Comparison of ENCODE assay signal across 8 cellular contexts in genomic region chr2:26970928-26971627, GRCh38. TPM values are rescaled to one million over a fixed set of nuclear protein-coding genes. Genes with fewer than 3 reads are reported as not detected.
DNase-seq lines count a peak whose midpoint lies in the region; ATAC-seq and TF ChIP-seq lines count a peak whose summit lies in the region.

No MANE protein-coding gene starts in this region.

- no peaks in the 10 kb centered on the region for H3K36me3 Mint-ChIP-seq in H9 (ENCODE audit: insufficient read depth in 1 of 3, low read depth in 3 of 3)
- no peaks in the 10 kb centered on the region for H3K36me3 Mint-ChIP-seq in T-helper 2 cell treated with Interferon-gamma antibody and Interleukin-4, amounts not matched to agents 5 μg/mL and 100 μg/mL, for 36 hours (ENCODE audit: low read depth)
- no peaks in the 10 kb centered on the region for H3K36me3 Mint-ChIP-seq in nephron (ENCODE audit: low read depth)

- no peak for TF ChIP-seq POLR2A in esophagus muscularis mucosa (IDR thresholded peaks at IDR 0.05; ENCODE audit: low read depth)

- H3K9ac ChIP-seq in H9 (ENCODE audit: extremely low read depth, insufficient read length, low read length) = no peak overlapping the region

- H3K56ac ChIP-seq in H9 (ENCODE audit: insufficient read length, low read depth, low read length) = no peak overlapping the region

- WGBS in H9 (ENCODE audit: extremely low coverage, insufficient read length, low lambda C conversion rate) = no CpG with 5 or more reads among the region's 34 CpGs
- WGBS in esophagus muscularis mucosa = 6% methylated on average over 33 of the region's 34 CpGs

- intact Hi-C loops in esophagus muscularis mucosa (cut with DNase I) = no loop called here

- no peak overlapping the region for H4K8ac ChIP-seq in H9 (replicated peaks; ENCODE audit: insufficient read length, low read depth, low read length)

- no peak overlapping the region for H2BK20ac ChIP-seq in H9 (ENCODE audit: low read depth, low read length, poor library complexity, severe bottlenecking)

- DNase-seq in AG08396 (ENCODE audit: low spot score) = peak; percentile 36
- peak; percentile 54 for DNase-seq in H9
- DNase-seq in T-helper 2 cell treated with Interferon-gamma antibody and Interleukin-4, amounts not matched to agents 5 μg/mL and 100 μg/mL, for 36 hours (ENCODE audit: low spot score) = no peak
- DNase-seq in esophagus muscularis mucosa (ENCODE audit: extremely low spot score) = no peak
- no peak for DNase-seq in DMS79 treated with DMSO at 0.1 percent for 48 hours (lab: John Stamatoyannopoulos, UW)
- DNase-seq in NCI-H2171 treated with DMSO at 0.1 percent for 48 hours (lab: John Stamatoyannopoulos, UW) = no peak

- H2BK12ac ChIP-seq in H9 (ENCODE audit: insufficient read length, low read depth, low read length) = no peak overlapping the region

- TF ChIP-seq CTCF in H9 (conservative IDR thresholded peaks at IDR 0.05) (no peak), esophagus muscularis mucosa (IDR thresholded peaks at IDR 0.05) (no peak), nephron (IDR thresholded peaks at IDR 0.05; ENCODE audit: unreplicated experiment in 3 of 3) (no peak)

- peaks cover 10% of the 10 kb centered on the region; the same call in 1 of the 2 replicates for H3K27me3 ChIP-seq in H9 (ENCODE audit: insufficient read depth, low read length)
- H3K27me3 ChIP-seq in esophagus muscularis mucosa = no peaks in the 10 kb centered on the region

- peak overlapping the region; percentile 70 to 94 (median 90) for H3K4me3 ChIP-seq in esophagus muscularis mucosa

- H3K23ac ChIP-seq in H9 (ENCODE audit: insufficient read length, low read depth, low read length) = no peak overlapping the region

- H3K79me2 ChIP-seq in H9 (ENCODE audit: insufficient read depth, low read length) = no peaks in the 10 kb centered on the region

- H3K27me3 Mint-ChIP-seq in H9 (ENCODE audit: low read depth) (peaks cover 68% of the 10 kb centered on the region), nephron (ENCODE audit: low read depth) (peaks cover 45% of the 10 kb centered on the region)
- H3K27me3 Mint-ChIP-seq in T-helper 2 cell treated with Interferon-gamma antibody and Interleukin-4, amounts not matched to agents 5 μg/mL and 100 μg/mL, for 36 hours (ENCODE audit: low read depth) = peaks cover 47% of the 10 kb centered on the region

- H4K20me1 ChIP-seq in H9 (ENCODE audit: control insufficient read depth, insufficient read depth, insufficient read length) = no peaks in the 10 kb centered on the region

- H3K9me3 ChIP-seq in H9 (ENCODE audit: control insufficient read depth, low read depth, low read length) (no peaks in the 10 kb centered on the region), esophagus muscularis mucosa (no peaks in the 10 kb centered on the region)

- no peak overlapping the region for H3K27ac Mint-ChIP-seq in H9
- no peak overlapping the region for H3K27ac Mint-ChIP-seq in T-helper 2 cell treated with Interferon-gamma antibody and Interleukin-4, amounts not matched to agents 5 μg/mL and 100 μg/mL, for 36 hours
- peak overlapping the region in 1 of 3 experiments; percentile 68 for H3K27ac Mint-ChIP-seq in nephron

- H3K4me3 Mint-ChIP-seq in H9 = peak overlapping the region; percentile 84 to 95
- peak overlapping the region; percentile 84 for H3K4me3 Mint-ChIP-seq in T-helper 2 cell treated with Interferon-gamma antibody and Interleukin-4, amounts not matched to agents 5 μg/mL and 100 μg/mL, for 36 hours
- peak overlapping the region; percentile 81 to 94 (median 89) for H3K4me3 Mint-ChIP-seq in nephron

- H3K36me3 ChIP-seq in esophagus muscularis mucosa = no peaks in the 10 kb centered on the region

- ATAC-seq in HG02852 (IDR thresholded peaks at IDR 0.05; ENCODE audit: unreplicated experiment) = no peak

- H3K4me2 ChIP-seq in H9 (ENCODE audit: insufficient read depth, insufficient read length, low read length) = peak overlapping the region; percentile 94

- no peak overlapping the region for H3T11ph ChIP-seq in H9 (ENCODE audit: low read length)

- TF ChIP-seq EP300 in esophagus muscularis mucosa (IDR thresholded peaks at IDR 0.05) = no peak

- H3K9me3 Mint-ChIP-seq in H9 (no peaks in the 10 kb centered on the region; a peak in 1 of 5 replicates), nephron (no peaks in the 10 kb centered on the region)
- no peaks in the 10 kb centered on the region for H3K9me3 Mint-ChIP-seq in T-helper 2 cell treated with Interferon-gamma antibody and Interleukin-4, amounts not matched to agents 5 μg/mL and 100 μg/mL, for 36 hours

- H2BK120ac ChIP-seq in H9 (ENCODE audit: low read depth, low read length, poor library complexity, severe bottlenecking) = no peak overlapping the region

- no peak overlapping the region for H4K5ac ChIP-seq in H9 (ENCODE audit: insufficient read length, low read depth, low read length)

- H3K4me1 ChIP-seq in H9 (ENCODE audit: insufficient read depth, low read length) = peaks cover 7% of the 10 kb centered on the region
- peaks cover 19 to 39% (median 34%) of the 10 kb centered on the region in 4 donors for H3K4me1 ChIP-seq in esophagus muscularis mucosa

- no peak overlapping the region for H3K14ac ChIP-seq in H9 (ENCODE audit: insufficient read depth, low read length)

- H2BK5ac ChIP-seq in H9 (ENCODE audit: insufficient read length, low read length) = no peak overlapping the region

- no peaks in the 10 kb centered on the region for H3K79me1 ChIP-seq in H9 (ENCODE audit: insufficient read depth, low read depth, low read length, poor library complexity, severe bottlenecking)

- no peak overlapping the region for H2BK15ac ChIP-seq in H9 (ENCODE audit: low read depth, low read length)

- H4K91ac ChIP-seq in H9 (ENCODE audit: insufficient read length, low read depth, low read length) = no peak overlapping the region

- peaks cover 6% of the 10 kb centered on the region for H3K23me2 ChIP-seq in H9 (ENCODE audit: insufficient read length, low read depth, low read length, poor library complexity, severe bottlenecking)

- H2AFZ ChIP-seq in H9 (ENCODE audit: low read length) = no peak overlapping the region

- no peak overlapping the region for H3K4ac ChIP-seq in H9 (ENCODE audit: low read depth, low read length)

- H2AK5ac ChIP-seq in H9 (ENCODE audit: insufficient read length, low read length) = no peak overlapping the region

- no peak overlapping the region for H3K18ac ChIP-seq in H9 (ENCODE audit: insufficient read length, low read depth, low read length)

- H3K27ac ChIP-seq in H9 (ENCODE audit: insufficient read length, low read depth, low read length) = no peak overlapping the region
- H3K27ac ChIP-seq in esophagus muscularis mucosa (replicated peaks in 1 of 4) = peak overlapping the region; percentile 81 to 92 (median 86)

- peaks cover 21 to 36% of the 10 kb centered on the region in 2 experiments for H3K4me1 Mint-ChIP-seq in H9
- peaks cover 14% of the 10 kb centered on the region for H3K4me1 Mint-ChIP-seq in T-helper 2 cell treated with Interferon-gamma antibody and Interleukin-4, amounts not matched to agents 5 μg/mL and 100 μg/mL, for 36 hours (ENCODE audit: low read depth)
- H3K4me1 Mint-ChIP-seq in nephron = peaks cover 30% of the 10 kb centered on the region

RNA-seq across cellular contexts. Expression of gene MAPRE3, which starts 0.6 kb away (rescaled TPM):
- total RNA-seq in H9 (2021) (1.9 and 2.0 TPM in 2 replicates), esophagus muscularis mucosa (10 to 100 TPM in 3 of 4 donors, 1 to 10 TPM in 1; 9.3 to 23.0 (median 13.4) TPM)

Comparison
In these comparisons a context has a peak if more than half of its experiments do, and no peak if none do; other contexts are left out.
1. DNase-seq: peak in AG08396 (single experiment) and H9 (single experiment); none in T-helper 2 cell treated with Interferon-gamma antibody and Interleukin-4, amounts not matched to agents 5 μg/mL and 100 μg/mL, for 36 hours (single experiment), esophagus muscularis mucosa (single experiment), DMS79 treated with DMSO at 0.1 percent for 48 hours (single experiment) and NCI-H2171 treated with DMSO at 0.1 percent for 48 hours (single experiment).
2. Peak in every context shown above with its lines, with median percentiles within 50 percentile points of each other: H3K4me3 Mint-ChIP-seq.